In genomic region chr15:62187425-62187824, GRCh38 we compare ENCODE assay signal across 25 cellular contexts. TPM values are rescaled to one million over a fixed set of nuclear protein-coding genes. Genes with fewer than 3 reads are reported as not detected.
"Had no signal": no experiment of that assay in that cellular context is flagged by ENCODE, and none has a peak within 500 bp of the region (broad histone marks: within the 10 kb centered on the region; RNA-seq: fewer than 3 reads in every experiment).

No MANE protein-coding gene starts in this region.

- H3K36me3 ChIP-seq: lower lobe of right lung, neutrophil, pancreas, thoracic aorta, transverse colon, upper lobe of right lung had no signal

- FAIRE-seq: colon, pancreas had no signal

- H3K4me1 ChIP-seq: foreskin keratinocyte, lower lobe of right lung, pancreas, transverse colon, upper lobe of right lung, uterus had no signal

- H3K27me3 ChIP-seq: pancreas, upper lobe of right lung, uterus had no signal

- DNase-seq: central memory CD4-positive, alpha-beta T cell; effector memory CD4-positive, alpha-beta T cell; glutamatergic neuron; hypothalamus; immature natural killer cell; islet precursor cell; kidney glomerular epithelial cell; left colon; lower lobe of right lung; natural killer cell; stimulated activated CD4-positive, alpha-beta T cell treated with anti-CD3 and anti-CD28 coated beads, Interleukin-2, amount 100 ng/mL, for 24 hours; stimulated activated CD4-positive, alpha-beta T cell treated with anti-CD3 and anti-CD28 coated beads, Interleukin-4, amount 100 ng/mL, for 24 hours; stimulated activated naive CD8-positive, alpha-beta T cell treated with anti-CD3 and anti-CD28 coated beads, Interleukin-15, Interleukin-2, amounts not matched to agents 100 U/mL and 50 U/mL, for 24 hours; transverse colon; upper lobe of right lung; uterus had no signal

- H3K27ac ChIP-seq: foreskin keratinocyte, lower lobe of right lung, neutrophil, pancreas, thoracic aorta, transverse colon, upper lobe of right lung, uterus had no signal

- H3K9me3 ChIP-seq: lower lobe of right lung, neutrophil, pancreas, thoracic aorta, transverse colon, upper lobe of right lung, uterus had no signal

- H3K4me3 ChIP-seq: lower lobe of right lung, pancreas, thoracic aorta, transverse colon, upper lobe of right lung, uterus had no signal

- ATAC-seq: foreskin keratinocyte; left colon; left ventricle myocardium superior; lower lobe of right lung; pancreas; sciatic nerve; stimulated activated effector memory CD8-positive, alpha-beta T cell treated with anti-CD3 and anti-CD28 coated beads, Interleukin-12 subunit alpha, Interleukin-12 subunit beta, amount 100 ng/mL, for 72 hours; stimulated activated naive CD8-positive, alpha-beta T cell treated with anti-CD3 and anti-CD28 coated beads, Interleukin-15, Interleukin-2, amounts not matched to agents 100 U/mL and 50 U/mL, for 24 hours; upper lobe of right lung had no signal

RNA-seq across cellular contexts. Expression of gene C2CD4B, which starts 22.3 kb away (rescaled TPM):
- total RNA-seq: fibroblast of lung, foreskin keratinocyte had no signal
